ENCODE assay signal across 31 cellular contexts in the genomic region with DNA sequence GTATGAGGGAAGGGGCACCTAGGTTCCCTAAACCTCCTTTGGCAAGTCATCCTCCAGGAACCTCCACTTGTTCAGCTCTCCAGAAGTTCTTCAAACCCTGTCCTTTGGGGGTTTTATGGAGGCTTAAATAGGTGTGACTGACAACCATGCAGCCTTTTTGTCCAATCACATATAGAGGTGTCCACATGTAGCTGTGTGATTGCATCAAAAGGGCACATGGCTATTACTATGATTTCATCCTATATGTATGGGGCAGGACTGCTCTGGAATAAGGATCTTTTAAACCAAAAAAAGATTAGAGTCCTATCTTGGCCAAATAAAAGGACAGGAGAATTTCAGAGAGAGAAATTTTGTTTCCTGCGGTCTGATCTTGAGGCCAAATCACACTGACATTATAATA.
A peak's percentile ranks its signal among the peaks of the same experiment; 100 is the strongest.
DNase-seq lines count a peak whose midpoint lies in the region; ATAC-seq, FAIRE-seq and TF ChIP-seq lines count a peak whose summit lies in the region.
"Had no signal": no experiment of that assay in that cellular context is flagged by ENCODE, and none has a peak within 500 bp of the region (broad histone marks: within the 10 kb centered on the region; RNA-seq: fewer than 3 reads in every experiment).

No MANE protein-coding gene starts in this region.

- FAIRE-seq in HepG2 (lab: Jason Lieb, UNC), result no peak
- FAIRE-seq in H54 (lab: Jason Lieb, UNC), result no peak
- FAIRE-seq: A204.1, A549, D721Med had no signal

- TF ChIP-seq EP300 in HepG2 (IDR thresholded peaks at IDR 0.05; ENCODE audit: low read depth in 2 of 2, low read length in 2 of 2) (no peak), HepG2 (CRISPR knock-in tag; IDR thresholded peaks at IDR 0.05; ENCODE audit: borderline replicate concordance) (no peak)

- CTCF ChIA-PET in HepG2 (lab: Yijun Ruan, JAX; ENCODE audit: low intra/inter-chr PET ratio, low total read pairs), result no interaction called here

- H3K4me1 ChIP-seq in HepG2 (ENCODE audit: insufficient read depth, low read length) (no peaks in the 10 kb centered on the region), right lobe of liver (no peaks in the 10 kb centered on the region), mesendoderm (ENCODE audit: control insufficient read depth, low read depth, low read length) (no peaks in the 10 kb centered on the region)
- H3K4me1 ChIP-seq: A549; BE2C; BLaER1; BLaER1 treated with 17β-estradiol and CSF1 and Interleukin-3, amounts not matched to agents 10 nM and 100 nM; Caco-2 had no signal

- H4K8ac ChIP-seq in mesendoderm (ENCODE audit: low read depth, low read length), result no peak overlapping the region

- no peak overlapping the region for H2BK15ac ChIP-seq in mesendoderm (replicated peaks; ENCODE audit: low read depth)

- POLR2A ChIA-PET in HepG2 (lab: Yijun Ruan, JAX), result no interaction called here

- BruUV-seq in HepG2 (replicated peaks; lab: Mats Ljungman, UMichigan), result no TSS peak

- H3K27ac ChIP-seq in HepG2 (ENCODE audit: extremely low read length, insufficient read depth, low read length) (no peak overlapping the region), right lobe of liver (no peak overlapping the region), mesendoderm (ENCODE audit: low read depth, low read length) (no peak overlapping the region)
- H3K27ac ChIP-seq: 22Rv1; A549; BLaER1; BLaER1 treated with 17β-estradiol and CSF1 and Interleukin-3, amounts not matched to agents 10 nM and 100 nM; C4-2B had no signal

- TF ChIP-seq POLR2A in HepG2 (IDR thresholded peaks at IDR 0.05; ENCODE audit: insufficient read depth in 1 of 2, low read depth in 2 of 2, low read length in 2 of 2) (no peak), right lobe of liver (IDR thresholded peaks at IDR 0.05) (no peak), H54 (IDR thresholded peaks at IDR 0.05; ENCODE audit: low read depth, low read length) (no peak)

- H3K36me3 ChIP-seq in HepG2 (replicated peaks in 1 of 2; ENCODE audit: control insufficient read depth in 1 of 2, insufficient read depth in 2 of 2, low read length in 2 of 2) (no peaks in the 10 kb centered on the region), right lobe of liver (no peaks in the 10 kb centered on the region), mesendoderm (ENCODE audit: control insufficient read depth, insufficient read depth, low read length) (no peaks in the 10 kb centered on the region)
- H3K36me3 ChIP-seq: BE2C; BLaER1; BLaER1 treated with 17β-estradiol and CSF1 and Interleukin-3, amounts not matched to agents 10 nM and 100 nM had no signal

- TF ChIP-seq CTCF in HepG2 (CRISPR knock-in tag; IDR thresholded peaks at IDR 0.05) (no peak), right lobe of liver (IDR thresholded peaks at IDR 0.05) (no peak)

- H3K9ac ChIP-seq in HepG2 (ENCODE audit: insufficient read depth, low read depth, low read length), result no peak overlapping the region
- H3K9ac ChIP-seq in mesendoderm (ENCODE audit: low read length), result no peak overlapping the region
- H3K9ac ChIP-seq: BLaER1; BLaER1 treated with 17β-estradiol and CSF1 and Interleukin-3, amounts not matched to agents 10 nM and 100 nM had no signal

- no peak overlapping the region for H2BK5ac ChIP-seq in mesendoderm (ENCODE audit: low read length)

- H3K79me2 ChIP-seq in HepG2 (ENCODE audit: insufficient read depth, low read length), result no peaks in the 10 kb centered on the region
- no peaks in the 10 kb centered on the region for H3K79me2 ChIP-seq in mesendoderm (ENCODE audit: control insufficient read depth, insufficient read depth, low read length)

- H2AFZ ChIP-seq in HepG2 (ENCODE audit: low read length), result no peak overlapping the region

- peak overlapping the region; percentile 55 for H3K4ac ChIP-seq in mesendoderm (ENCODE audit: low read depth, low read length)

- H3K56ac ChIP-seq in mesendoderm (ENCODE audit: low read length), result no peak overlapping the region

- in situ Hi-C loops in HepG2 (cut with HindIII; ENCODE audit: extremely low pct_ligation_motif_present, low pct_unique_long_range_greater_than_20kb), result no loop called here

- no peak overlapping the region for H3K18ac ChIP-seq in mesendoderm (ENCODE audit: low read length)

- H3K79me1 ChIP-seq in mesendoderm (ENCODE audit: low read length), result no peaks in the 10 kb centered on the region

- H3K27me3 ChIP-seq in HepG2 (ENCODE audit: control insufficient read depth in 1 of 2, insufficient read depth in 2 of 2, low read length in 2 of 2) (no peaks in the 10 kb centered on the region), right lobe of liver (no peaks in the 10 kb centered on the region), mesendoderm (ENCODE audit: insufficient read depth, low read length, poor library complexity) (no peaks in the 10 kb centered on the region)
- H3K27me3 ChIP-seq: BE2C; BLaER1; BLaER1 treated with 17β-estradiol and CSF1 and Interleukin-3, amounts not matched to agents 10 nM and 100 nM had no signal

- WGBS in HepG2 (ENCODE audit: low lambda C conversion rate), result 5% methylated on average over 1 of the region's 1 CpG
- 65% methylated on average over 1 of the region's 1 CpG for WGBS in right lobe of liver (ENCODE audit: insufficient coverage, low coverage, low lambda C conversion rate, missing lambda C conversion rate)
- no CpG with 5 or more reads among the region's 1 CpG for WGBS in mesendoderm (ENCODE audit: extremely low coverage, insufficient coverage, low lambda C conversion rate)

- H3K4me3 ChIP-seq in HepG2 (replicated peaks in 1 of 3; ENCODE audit: insufficient read depth in 1 of 3, low read depth in 2 of 3, low read length in 3 of 3) (no peak overlapping the region), right lobe of liver (no peak overlapping the region), mesendoderm (ENCODE audit: low read length) (no peak overlapping the region)
- H3K4me3 ChIP-seq: A549; BLaER1; BLaER1 treated with 17β-estradiol and CSF1 and Interleukin-3, amounts not matched to agents 10 nM and 100 nM had no signal

- H2AK5ac ChIP-seq in mesendoderm (ENCODE audit: low read length), result no peak overlapping the region

- H2BK120ac ChIP-seq in mesendoderm (ENCODE audit: low read depth, low read length), result no peak overlapping the region

- intact Hi-C loops in HepG2 (cut with micrococcal nuclease; ENCODE audit: unreplicated experiment), result no loop called here
- intact Hi-C loops in right lobe of liver (cut with DNase I), result no loop called here

- no peak overlapping the region for H4K5ac ChIP-seq in mesendoderm (ENCODE audit: low read length)

- ATAC-seq in HepG2 (no peak), right lobe of liver (no peak)
- ATAC-seq: A549; CD8-positive, alpha-beta T cell had no signal

- peaks cover 8% of the 10 kb centered on the region; the same call in 1 of the 2 replicates for H3K9me3 ChIP-seq in HepG2 (ENCODE audit: low read length)
- H3K9me3 ChIP-seq in right lobe of liver, result no peaks in the 10 kb centered on the region
- H3K9me3 ChIP-seq: A549; BE2C; BLaER1; BLaER1 treated with 17β-estradiol and CSF1 and Interleukin-3, amounts not matched to agents 10 nM and 100 nM; Caco-2 had no signal

- DNase-seq in HepG2 (ENCODE audit: low spot score) (no peak), right lobe of liver (no peak), mesendoderm (no peak), H54 (ENCODE audit: insufficient read length, low spot score) (no peak)
- DNase-seq: 8988T; ACHN; AML-193; BE2C; C1 segment of cervical spinal cord; Caco-2; Calu3; CD4-positive, alpha-beta memory T cell; CD4-positive, alpha-beta T cell; CD4-positive, CD25-positive, alpha-beta regulatory T cell; CD8-positive, alpha-beta memory T cell; CD8-positive, alpha-beta T cell; COR-L47; DMS 273 treated with DMSO at 0.1 percent for 48 hours; DMS153; DMS53; DMS79; DMS79 treated with DMSO at 0.1 percent for 48 hours; DND-41; EL had no signal

- H3K4me2 ChIP-seq in HepG2 (ENCODE audit: low read depth, low read length) (no peak overlapping the region), mesendoderm (ENCODE audit: low read length) (no peak overlapping the region)
- H3K4me2 ChIP-seq: A549; BLaER1; BLaER1 treated with 17β-estradiol and CSF1 and Interleukin-3, amounts not matched to agents 10 nM and 100 nM had no signal

- no peaks in the 10 kb centered on the region for H4K20me1 ChIP-seq in HepG2 (ENCODE audit: insufficient read depth, low read length)
- H4K20me1 ChIP-seq: BLaER1; BLaER1 treated with 17β-estradiol and CSF1 and Interleukin-3, amounts not matched to agents 10 nM and 100 nM had no signal

- TF ChIP-seq RAD21 in HepG2 (CRISPR knock-in tag; IDR thresholded peaks at IDR 0.05), result no peak

- no peak overlapping the region for H3K23ac ChIP-seq in mesendoderm (ENCODE audit: low read length)

TF ChIP-seq in HepG2, 621 proteins besides CTCF, POLR2A, EP300 and RAD21:
- no peak for TF ChIP-seq IRX3 (CRISPR knock-in tag; IDR thresholded peaks at IDR 0.05; ENCODE audit: borderline replicate concordance, low read depth)
- TF ChIP-seq, protein P1, sequence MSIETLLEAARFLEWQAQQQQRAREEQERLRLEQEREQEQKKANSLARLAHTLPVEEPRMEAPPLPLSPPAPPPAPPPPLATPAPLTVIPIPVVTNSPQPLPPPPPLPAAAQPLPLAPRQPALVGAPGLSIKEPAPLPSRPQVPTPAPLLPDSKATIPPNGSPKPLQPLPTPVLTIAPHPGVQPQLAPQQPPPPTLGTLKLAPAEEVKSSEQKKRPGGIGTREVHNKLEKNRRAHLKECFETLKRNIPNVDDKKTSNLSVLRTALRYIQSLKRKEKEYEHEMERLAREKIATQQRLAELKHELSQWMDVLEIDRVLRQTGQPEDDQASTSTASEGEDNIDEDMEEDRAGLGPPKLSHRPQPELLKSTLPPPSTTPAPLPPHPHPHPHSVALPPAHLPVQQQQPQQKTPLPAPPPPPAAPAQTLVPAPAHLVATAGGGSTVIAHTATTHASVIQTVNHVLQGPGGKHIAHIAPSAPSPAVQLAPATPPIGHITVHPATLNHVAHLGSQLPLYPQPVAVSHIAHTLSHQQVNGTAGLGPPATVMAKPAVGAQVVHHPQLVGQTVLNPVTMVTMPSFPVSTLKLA (IDR thresholded peaks at IDR 0.05), result peak; percentile 91
- TF ChIP-seq, protein P2, sequence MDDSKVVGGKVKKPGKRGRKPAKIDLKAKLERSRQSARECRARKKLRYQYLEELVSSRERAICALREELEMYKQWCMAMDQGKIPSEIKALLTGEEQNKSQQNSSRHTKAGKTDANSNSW (CRISPR knock-in tag; IDR thresholded peaks at IDR 0.05; ENCODE audit: borderline replicate concordance), result no peak
- no peak for TF ChIP-seq ASH2L (IDR thresholded peaks at IDR 0.05; ENCODE audit: insufficient read length, low read depth, low read length)
